8 cellular contexts compared by ENCODE assay signal in the genomic region with DNA sequence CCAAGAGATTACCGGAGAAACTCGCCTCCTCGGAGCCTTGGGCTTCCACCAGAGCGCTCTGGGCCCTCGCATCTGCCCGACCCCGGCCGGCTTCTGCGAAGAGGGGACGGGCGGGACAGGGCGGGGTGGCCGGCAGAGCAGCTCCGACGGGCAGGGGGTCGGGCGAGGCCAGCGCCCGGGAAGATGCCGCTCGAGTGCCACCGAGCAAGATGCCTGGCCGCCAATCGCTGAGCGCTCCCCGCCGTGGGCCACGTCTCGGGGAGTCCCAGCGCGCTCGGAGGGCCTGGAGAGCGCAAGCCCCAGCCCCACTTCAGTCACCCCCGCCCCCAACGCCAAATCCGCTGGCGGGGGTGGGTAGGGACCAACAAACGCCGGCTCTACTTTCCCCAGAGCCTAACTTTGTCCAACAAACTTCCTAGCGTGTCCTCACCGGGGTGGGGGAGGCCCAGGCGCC. TPM values are rescaled to one million over a fixed set of nuclear protein-coding genes. Genes with fewer than 3 reads are reported as not detected.
DNase-seq lines count a peak whose midpoint lies in the region; ATAC-seq, FAIRE-seq and TF ChIP-seq lines count a peak whose summit lies in the region.

No MANE protein-coding gene starts in this region.

- H3K4me1 ChIP-seq in BE2C (peaks cover 15% of the 10 kb centered on the region), kidney (ENCODE audit: control insufficient read depth in 1 of 2, insufficient read depth in 1 of 2, low read depth in 1 of 2, low read length in 2 of 2) (peaks cover 7 to 9% of the 10 kb centered on the region in 2 donors)

- H3K4me3 ChIP-seq in BE2C (ENCODE audit: low read depth, low read length) (peak overlapping the region; percentile 83), astrocyte of the cerebellum (ENCODE audit: low read depth, low read length) (peak overlapping the region; percentile 84), kidney (ENCODE audit: low read length in 2 of 2) (peak overlapping the region; percentile 62 to 82)

- H3K36me3 Mint-ChIP-seq in stimulated activated naive CD8-positive, alpha-beta T cell treated with anti-CD3 and anti-CD28 coated beads, Interleukin-15, Interleukin-2, amounts not matched to agents 100 ng/mL and 50 ng/mL, for 24 hours (ENCODE audit: low read depth) = no peaks in the 10 kb centered on the region

- in situ Hi-C loops in astrocyte of the cerebellum (cut with HindIII; ENCODE audit: low sequenced_read_pairs) = no loop called here

- DNase-seq in BE2C = peak; percentile 24
- DNase-seq in astrocyte of the cerebellum (ENCODE audit: low read depth) = no peak
- DNase-seq in kidney = peak; percentile 79
- DNase-seq in D721Med (ENCODE audit: insufficient read length, low spot score) = no peak
- no peak for DNase-seq in HTR-8/SVneo (ENCODE audit: insufficient read length, low spot score)

- intact Hi-C loops in kidney (cut with DNase I) = no loop called here

- H3K4me1 Mint-ChIP-seq in stimulated activated naive CD8-positive, alpha-beta T cell treated with anti-CD3 and anti-CD28 coated beads, Interleukin-15, Interleukin-2, amounts not matched to agents 100 ng/mL and 50 ng/mL, for 24 hours (ENCODE audit: low read depth) = peaks cover 10% of the 10 kb centered on the region

- peaks cover 50% of the 10 kb centered on the region for H3K27me3 Mint-ChIP-seq in stimulated activated naive CD8-positive, alpha-beta T cell treated with anti-CD3 and anti-CD28 coated beads, Interleukin-15, Interleukin-2, amounts not matched to agents 100 ng/mL and 50 ng/mL, for 24 hours

- TF ChIP-seq CTCF in BE2C (IDR thresholded peaks at IDR 0.05; ENCODE audit: low read depth, low read length) (no peak), astrocyte of the cerebellum (IDR thresholded peaks at IDR 0.05; ENCODE audit: low read depth, low read length, missing control alignments) (no peak), kidney (IDR thresholded peaks at IDR 0.05; ENCODE audit: borderline replicate concordance, extremely low read depth, insufficient read depth) (no peak), D721Med (IDR thresholded peaks at IDR 0.05; ENCODE audit: insufficient read depth, missing control alignments) (no peak)

- H3K36me3 ChIP-seq in BE2C (peaks cover 8% of the 10 kb centered on the region; the same call in 1 of the 2 replicates), kidney (ENCODE audit: control insufficient read depth in 1 of 2, insufficient read depth in 2 of 2, low read length in 2 of 2) (no peaks in the 10 kb centered on the region)

- peak overlapping the region; percentile 85 for H3K4me3 Mint-ChIP-seq in stimulated activated naive CD8-positive, alpha-beta T cell treated with anti-CD3 and anti-CD28 coated beads, Interleukin-15, Interleukin-2, amounts not matched to agents 100 ng/mL and 50 ng/mL, for 24 hours

- no peaks in the 10 kb centered on the region for H3K27me3 ChIP-seq in BE2C

- no peak for FAIRE-seq in kidney (lab: Jason Lieb, UNC)
- FAIRE-seq in D721Med (lab: Jason Lieb, UNC) = no peak
- FAIRE-seq in HTR-8/SVneo (lab: Jason Lieb, UNC) = no peak

- peak overlapping the region; percentile 85 for H3K27ac ChIP-seq in kidney (ENCODE audit: low read depth in 2 of 2, low read length in 2 of 2)

- ATAC-seq in GM19438 (IDR thresholded peaks at IDR 0.05; ENCODE audit: low read depth, unreplicated experiment) (peak; percentile 29), HG03457 (IDR thresholded peaks at IDR 0.05; ENCODE audit: unreplicated experiment) (peak; percentile 33)

- no peaks in the 10 kb centered on the region for H3K9me3 Mint-ChIP-seq in stimulated activated naive CD8-positive, alpha-beta T cell treated with anti-CD3 and anti-CD28 coated beads, Interleukin-15, Interleukin-2, amounts not matched to agents 100 ng/mL and 50 ng/mL, for 24 hours

- H3K9ac ChIP-seq in kidney (ENCODE audit: low read length in 2 of 2) = peak overlapping the region; percentile 4 to 75

- no peaks in the 10 kb centered on the region for H3K9me3 ChIP-seq in BE2C
- no peaks in the 10 kb centered on the region for H3K9me3 ChIP-seq in kidney (ENCODE audit: control insufficient read depth in 1 of 2, low read length in 2 of 2)

- H3K27ac Mint-ChIP-seq in stimulated activated naive CD8-positive, alpha-beta T cell treated with anti-CD3 and anti-CD28 coated beads, Interleukin-15, Interleukin-2, amounts not matched to agents 100 ng/mL and 50 ng/mL, for 24 hours = no peak overlapping the region

RNA-seq across cellular contexts. Expression of a gene that starts 0.5 kb away (rescaled TPM):
- 95.5 TPM for polyA plus RNA-seq in BE2C (2012; ENCODE audit: insufficient read depth, insufficient read length, low read depth)
- total RNA-seq in kidney = 25.4 TPM
- 28.4 TPM for polyA plus RNA-seq in kidney (ENCODE audit: insufficient read depth, low read depth, low replicate concordance)

Comparison
In these comparisons a context has a peak if more than half of its experiments do, and no peak if none do; other contexts are left out.
1. DNase-seq: peak in BE2C (single experiment) and kidney (single experiment); none in astrocyte of the cerebellum (single experiment), D721Med (single experiment) and HTR-8/SVneo (single experiment).
2. Peak in every context shown above with its lines, with median percentiles within 50 percentile points of each other: H3K4me3 ChIP-seq.